Comparison of ENCODE assay signal across 1 cellular context in genomic region chr9:93148721-93149120, GRCh38.
TF ChIP-seq lines count a peak whose summit lies in the region.

No MANE protein-coding gene starts in this region.

TF ChIP-seq in HEK293T, 16 proteins besides CTCF, POLR2A, EP300 and RAD21:
- TF ChIP-seq TARDBP (IDR thresholded peaks at IDR 0.05) (no peak), ARNT (IDR thresholded peaks at IDR 0.05) (no peak), BHLHE40 (IDR thresholded peaks at IDR 0.05; ENCODE audit: borderline replicate concordance) (no peak), SP1 (IDR thresholded peaks at IDR 0.05) (no peak), HDGF (IDR thresholded peaks at IDR 0.05; ENCODE audit: borderline replicate concordance) (no peak), ZNF384 (IDR thresholded peaks at IDR 0.05) (no peak), FOXK2 (IDR thresholded peaks at IDR 0.05) (no peak), FOXM1 (IDR thresholded peaks at IDR 0.05; ENCODE audit: borderline replicate concordance) (no peak), L3MBTL2 (conservative IDR thresholded peaks at IDR 0.05) (no peak), LEF1 (IDR thresholded peaks at IDR 0.05; ENCODE audit: borderline replicate concordance) (no peak), PKNOX1 (IDR thresholded peaks at IDR 0.05) (no peak)
